In genomic region chr10:63491558-63492316, GRCh38 we compare ENCODE assay signal across 9 cellular contexts. TPM values are rescaled to one million over a fixed set of nuclear protein-coding genes. Genes with fewer than 3 reads are reported as not detected.
A peak's percentile ranks its signal among the peaks of the same experiment; 100 is the strongest.
DNase-seq lines count a peak whose midpoint lies in the region; ATAC-seq, FAIRE-seq and TF ChIP-seq lines count a peak whose summit lies in the region.
"Had no signal": no experiment of that assay in that cellular context is flagged by ENCODE, and none has a peak within 500 bp of the region (broad histone marks: within the 10 kb centered on the region; RNA-seq: fewer than 3 reads in every experiment).

No MANE protein-coding gene starts in this region.

- H2AK5ac ChIP-seq in H1 (ENCODE audit: low read depth, low read length): no peak overlapping the region

- H3K79me2 ChIP-seq in H1 (ENCODE audit: control insufficient read depth in 1 of 2, insufficient read depth in 2 of 2, low read length in 2 of 2): peaks cover 0 to 68% of the 10 kb centered on the region in 2 experiments; a peak in 2 of 4 replicates

- no peak overlapping the region for H3K14ac ChIP-seq in H1 (ENCODE audit: insufficient read length)

- TF ChIP-seq EP300 in H1 (IDR thresholded peaks at IDR 0.05; ENCODE audit: borderline replicate concordance in 1 of 2, low read depth in 2 of 2, low read length in 2 of 2): no peak

- H2BK12ac ChIP-seq in H1 (ENCODE audit: low read depth, low read length): no peak overlapping the region

- DNase-seq in LHCN-M2 (ENCODE audit: low read depth) (peak; percentile 87), H1 (ENCODE audit: low read depth in 1 of 2, low spot score in 2 of 2) (no peak), midbrain (lab: John Stamatoyannopoulos, UW) (peak; percentile 17), NCI-H526 (lab: John Stamatoyannopoulos, UW) (no peak)
- DNase-seq in stimulated activated CD4-positive, alpha-beta T cell treated with anti-CD3 and anti-CD28 coated beads, Interleukin-4, amount 100 ng/mL, for 24 hours: no peak
- DNase-seq: CD4-positive, alpha-beta memory T cell had no signal

- H4K20me1 ChIP-seq in H1 (replicated peaks in 1 of 2; ENCODE audit: control insufficient read depth in 1 of 2, insufficient read depth in 2 of 2, low read length in 2 of 2): peaks cover 0 to 1% of the 10 kb centered on the region in 2 experiments

- POLR2A ChIA-PET in H1 (lab: Charles Lee; ENCODE audit: partially characterized antibody): interaction anchor here (1.4 to 1.7 kb wide), 2 partner anchors 12 to 223 kb away, joined by 3 to 5 read pairs; no protein-coding TSS in a partner anchor

- peaks cover 9 to 10% of the 10 kb centered on the region in 2 experiments; a peak in 3 of 4 replicates for H3K9me3 ChIP-seq in H1 (ENCODE audit: insufficient read depth in 2 of 2, low read depth in 1 of 2, low read length in 1 of 2)

- no peak for TF ChIP-seq POLR2A in H1 (IDR thresholded peaks at IDR 0.05; ENCODE audit: control extremely low read depth in 1 of 2, low read depth in 2 of 2, low read length in 2 of 2)
- TF ChIP-seq POLR2A in GM18505 (IDR thresholded peaks at IDR 0.05; ENCODE audit: borderline replicate concordance, extremely low read depth, insufficient read depth, insufficient read length): no peak

- H2BK20ac ChIP-seq in H1 (ENCODE audit: low read length): no peak overlapping the region

- H3K27me3 ChIP-seq in H1 (replicated peaks in 1 of 4; ENCODE audit: control insufficient read depth in 3 of 4, extremely low read depth in 1 of 4, insufficient read depth in 3 of 4, low read length in 3 of 4): no peaks in the 10 kb centered on the region

- H2BK5ac ChIP-seq in H1 (ENCODE audit: low read depth, low read length): no peak overlapping the region

- no peak overlapping the region; a peak in 1 of 4 replicates for H3K4me2 ChIP-seq in H1 (ENCODE audit: insufficient read depth in 1 of 2, low read depth in 2 of 2, low read length in 2 of 2)

- no peaks in the 10 kb centered on the region for H3K79me1 ChIP-seq in H1 (ENCODE audit: low read depth, low read length)

- peaks cover 0 to 7% (median 0%) of the 10 kb centered on the region in 4 experiments; a peak in 2 of 8 replicates for H3K36me3 ChIP-seq in H1 (ENCODE audit: control insufficient read depth in 2 of 4, insufficient read depth in 4 of 4, low read length in 3 of 4)

- H3K23me2 ChIP-seq in H1 (ENCODE audit: low read depth, low read length): no peaks in the 10 kb centered on the region

- FAIRE-seq in A204.1 (lab: Jason Lieb, UNC) (peak; percentile 73), H1 (lab: Jason Lieb, UNC) (no peak)

- no peak overlapping the region for H3K56ac ChIP-seq in H1 (replicated peaks; ENCODE audit: insufficient read length, low read depth, low read length)

- no peak overlapping the region for H3K23ac ChIP-seq in H1 (ENCODE audit: insufficient read length)

- H4K8ac ChIP-seq in H1 (ENCODE audit: extremely low read depth, insufficient read depth, low read length): no peak overlapping the region

- H2BK120ac ChIP-seq in H1 (replicated peaks; ENCODE audit: low read depth, low read length): no peak overlapping the region

- no peak overlapping the region for H2BK15ac ChIP-seq in H1 (ENCODE audit: low read length)

- no peak overlapping the region for H3K4me3 ChIP-seq in H1 (ENCODE audit: extremely low read depth in 1 of 4, insufficient read depth in 2 of 4, low read depth in 3 of 4, low read length in 4 of 4)

- no peak for TF ChIP-seq CTCF in H1 (IDR thresholded peaks at IDR 0.05; ENCODE audit: control extremely low read depth in 1 of 3, insufficient read depth in 1 of 3, low read depth in 1 of 3, low read length in 3 of 3)

- H3K27ac ChIP-seq in H1 (ENCODE audit: low read depth, low read length): no peak overlapping the region

- H3K4me1 ChIP-seq in H1 (replicated peaks in 1 of 4; ENCODE audit: control insufficient read depth in 3 of 4, insufficient read depth in 4 of 4, low read length in 3 of 4): peaks cover 0 to 5% (median 0%) of the 10 kb centered on the region in 4 experiments; a peak in 1 of 7 replicates

- H3K4ac ChIP-seq in H1 (replicated peaks; ENCODE audit: insufficient read length, low read depth, low read length): no peak overlapping the region

- no peak overlapping the region for H3K18ac ChIP-seq in H1 (ENCODE audit: extremely low read depth, low read length)

- ATAC-seq in GM18505 (IDR thresholded peaks at IDR 0.05; ENCODE audit: unreplicated experiment) (no peak), HG03342 (IDR thresholded peaks at IDR 0.05; ENCODE audit: unreplicated experiment) (no peak)

- CTCF ChIA-PET in H1 (lab: Charles Lee; ENCODE audit: partially characterized antibody): interaction anchor here (0.5 to 1.3 kb wide), 4 partner anchors 9 to 139 kb away, joined by 3 to 5 read pairs (median 4); no protein-coding TSS in a partner anchor

- no peak overlapping the region for H2AFZ ChIP-seq in H1 (ENCODE audit: low read length)

- TF ChIP-seq RAD21 in H1 (IDR thresholded peaks at IDR 0.05 in 1 of 2, conservative IDR thresholded peaks at IDR 0.05 in 1 of 2; ENCODE audit: low read depth in 2 of 2, low read length in 2 of 2): no peak

- 84% methylated on average over 8 of the region's 8 CpGs; no CpG with 5 or more reads in 1 of the 2 experiments for WGBS in H1 (ENCODE audit: extremely low coverage in 1 of 2, insufficient coverage in 1 of 2, insufficient read length in 1 of 2, insufficient replicate concordance in 2 of 2, low coverage in 1 of 2, low lambda C conversion rate in 2 of 2, missing lambda C conversion rate in 1 of 2), 2 experiments

- H4K91ac ChIP-seq in H1 (replicated peaks; ENCODE audit: insufficient read length, low read length): no peak overlapping the region

- H3K9ac ChIP-seq in H1 (replicated peaks in 1 of 4; ENCODE audit: extremely low read depth in 1 of 4, low read depth in 3 of 4, low read length in 3 of 4): no peak overlapping the region

- H4K5ac ChIP-seq in H1 (ENCODE audit: insufficient read length, low read depth, low read length): no peak overlapping the region

TF ChIP-seq in H1, 55 proteins besides CTCF, POLR2A, EP300 and RAD21:
- TF ChIP-seq CEBPB (IDR thresholded peaks at IDR 0.05; ENCODE audit: low read depth, low read length): peak; percentile 88
- TF ChIP-seq CHD1 (IDR thresholded peaks at IDR 0.05; ENCODE audit: low read depth, low read length): no peak

RNA-seq across cellular contexts. Expression of gene JMJD1C, which starts 26.0 kb away (rescaled TPM):
- 139 and 149 TPM in 2 replicates for total RNA-seq in LHCN-M2 (2014; rRNA removed)
- polyA plus RNA-seq in LHCN-M2 (2012): 10.6 TPM
- 208 and 210 TPM in 2 replicates for total RNA-seq in H1 (2021; fragmentation: NEBNext Ultra II Directional; extraction: Animal tissue kit (Norgen Biotek cat#: 25700))
- 39.2 and 54.5 TPM in 2 replicates for polyA plus RNA-seq in H1 (2011; rRNA removed)
- 70.2 TPM for polyA plus RNA-seq in H1 (2011; cell fraction: cytosol; rRNA removed)
- 85.1 TPM for polyA plus RNA-seq in H1 (2011; cell fraction: nucleus; rRNA removed)
- polyA plus RNA-seq in H1 (2012, experiment 1 of 2): 40.3 to 94.5 TPM (median 62.6 TPM) in 4 replicates
- polyA plus RNA-seq in H1 (2012, experiment 2 of 2): 8.6 TPM
- 141 TPM for polyA plus RNA-seq in H1 (2013, experiment 1 of 2)
- 130 TPM for polyA plus RNA-seq in H1 (2013, experiment 2 of 2)
- 505 and 669 TPM in 2 replicates for polyA minus RNA-seq in H1 (2011; rRNA and poly(A)+ RNA removed)
- 116 TPM for polyA minus RNA-seq in H1 (2011; cell fraction: cytosol; rRNA and poly(A)+ RNA removed)
- polyA minus RNA-seq in H1 (2011; cell fraction: nucleus; rRNA and poly(A)+ RNA removed): 616 TPM

RNA-seq across cellular contexts. Expression of gene REEP3, which starts 29.5 kb away (rescaled TPM):
- total RNA-seq in LHCN-M2 (2014; rRNA removed): 59.2 and 62.0 TPM in 2 replicates
- polyA plus RNA-seq in LHCN-M2 (2012): 15.6 TPM
- 31.5 and 32.6 TPM in 2 replicates for total RNA-seq in H1 (2021; fragmentation: NEBNext Ultra II Directional; extraction: Animal tissue kit (Norgen Biotek cat#: 25700))
- polyA plus RNA-seq in H1 (2011; rRNA removed): 5.1 and 5.8 TPM in 2 replicates
- 10.8 TPM for polyA plus RNA-seq in H1 (2011; cell fraction: cytosol; rRNA removed)
- polyA plus RNA-seq in H1 (2011; cell fraction: nucleus; rRNA removed): 3.6 TPM
- polyA plus RNA-seq in H1 (2012, experiment 1 of 2): 6.3 to 15.1 TPM (median 9.5 TPM) in 4 replicates
- 3.4 TPM for polyA plus RNA-seq in H1 (2012, experiment 2 of 2)
- polyA plus RNA-seq in H1 (2013, experiment 1 of 2): 21.2 TPM
- 26.0 TPM for polyA plus RNA-seq in H1 (2013, experiment 2 of 2)
- 4.4 and 6.1 TPM in 2 replicates for polyA minus RNA-seq in H1 (2011; rRNA and poly(A)+ RNA removed)
- polyA minus RNA-seq in H1 (2011; cell fraction: cytosol; rRNA and poly(A)+ RNA removed): 8.2 TPM
- polyA minus RNA-seq in H1 (2011; cell fraction: nucleus; rRNA and poly(A)+ RNA removed): 6.1 TPM

Comparison
In these comparisons a context has a peak if more than half of its experiments do, and no peak if none do; other contexts are left out.
1. DNase-seq: peak in LHCN-M2 (single experiment) and midbrain (single experiment); none in H1 (0 of 2), NCI-H526 (0 of 2) and stimulated activated CD4-positive, alpha-beta T cell treated with anti-CD3 and anti-CD28 coated beads, Interleukin-4, amount 100 ng/mL, for 24 hours (single experiment).